ENCODE assay signal across 18 cellular contexts in genomic region chr9:89023788-89024187, GRCh38. TPM values are rescaled to one million over a fixed set of nuclear protein-coding genes. Genes with fewer than 3 reads are reported as not detected.
DNase-seq lines count a peak whose midpoint lies in the region; TF ChIP-seq lines count a peak whose summit lies in the region.
"Had no signal": no experiment of that assay in that cellular context is flagged by ENCODE, and none has a peak within 500 bp of the region (broad histone marks: within the 10 kb centered on the region; RNA-seq: fewer than 3 reads in every experiment).

No MANE protein-coding gene starts in this region.

- no peak overlapping the region for H4K91ac ChIP-seq in trophoblast cell (ENCODE audit: low read depth, low read length)

- no peaks in the 10 kb centered on the region for H3K27me3 Mint-ChIP-seq in chondrocyte (ENCODE audit: low read depth)

- H4K8ac ChIP-seq in trophoblast cell (ENCODE audit: low read depth, low read length), result no peak overlapping the region

- H2BK120ac ChIP-seq in trophoblast cell (ENCODE audit: insufficient read depth, low read length, poor library complexity), result no peak overlapping the region

- TF ChIP-seq CTCF in C4-2B (conservative IDR thresholded peaks at IDR 0.05), result no peak
- no peak for TF ChIP-seq CTCF in NB4 (IDR thresholded peaks at IDR 0.05; ENCODE audit: low read depth, low read length)
- TF ChIP-seq CTCF in chondrocyte (IDR thresholded peaks at IDR 0.05), result no peak
- TF ChIP-seq CTCF in tibial nerve (IDR thresholded peaks at IDR 0.05), result no peak

- H3K23ac ChIP-seq in trophoblast cell (ENCODE audit: low read length), result no peak overlapping the region

- no peak overlapping the region for H2BK5ac ChIP-seq in trophoblast cell (ENCODE audit: low read depth, low read length, poor library complexity)

- H2AFZ ChIP-seq in trophoblast cell (ENCODE audit: insufficient read depth, low read length, poor library complexity), result no peak overlapping the region

- no peak overlapping the region for H3K4me3 Mint-ChIP-seq in chondrocyte (ENCODE audit: unreplicated experiment)
- H3K4me3 Mint-ChIP-seq: CD8-positive, alpha-beta T cell; natural killer cell treated with Interleukin-12 subunit alpha and Interleukin-12 subunit beta and Interleukin-15 and Interleukin-18, amount 100 ng/mL, for 72 hours; stimulated activated naive CD8-positive, alpha-beta T cell treated with anti-CD3 and anti-CD28 coated beads, Interleukin-15, Interleukin-2, amounts not matched to agents 100 ng/mL and 50 ng/mL, for 24 hours had no signal

- H3K9me3 ChIP-seq in trophoblast cell (ENCODE audit: insufficient read depth, low read depth, low read length), result peaks cover 2% of the 10 kb centered on the region
- H3K9me3 ChIP-seq in tibial nerve, result no peaks in the 10 kb centered on the region

- no CpG with 5 or more reads among the region's 3 CpGs for WGBS in trophoblast cell (ENCODE audit: extremely low coverage, insufficient coverage, insufficient read length)
- WGBS in tibial nerve, 2 donors, result 67 to 71% methylated on average over 3 of the region's 3 CpGs

- H3K4ac ChIP-seq in trophoblast cell (ENCODE audit: low read depth, low read length), result no peak overlapping the region

- peaks cover 10% of the 10 kb centered on the region for H3K79me1 ChIP-seq in trophoblast cell (ENCODE audit: low read length)

- H4K12ac ChIP-seq in trophoblast cell (ENCODE audit: low read depth, low read length), result no peak overlapping the region

- H3K18ac ChIP-seq in trophoblast cell (ENCODE audit: low read length), result no peak overlapping the region

- peak; percentile 44 for DNase-seq in NB4 (ENCODE audit: low read depth)
- DNase-seq in chondrocyte (ENCODE audit: low spot score), result no peak
- DNase-seq in trophoblast cell, result no peak
- no peak for DNase-seq in occipital lobe (lab: John Stamatoyannopoulos, UW)
- no peak for DNase-seq in tibial nerve (ENCODE audit: low spot score in 2 of 2)
- DNase-seq in activated effector memory CD4-positive, alpha-beta T cell treated with Interleukin-2 at 50 U/mL for 16 hours, result no peak
- DNase-seq in NCI-H446 treated with DMSO at 0.1 percent for 48 hours (lab: John Stamatoyannopoulos, UW), result no peak
- DNase-seq: CD8-positive, alpha-beta T cell; kidney; NCI-H1417; NCI-H748 treated with DMSO at 0.1 percent for 48 hours; PC-3; stimulated activated CD4-positive, alpha-beta T cell treated with anti-CD3 and anti-CD28 coated beads, Interleukin-2, amount 100 ng/mL, for 24 hours; T-helper 9 cell had no signal

- peak overlapping the region; percentile 5 for H2BK12ac ChIP-seq in trophoblast cell (ENCODE audit: low read length)

- TF ChIP-seq EP300 in tibial nerve (IDR thresholded peaks at IDR 0.05), result no peak

- TF ChIP-seq POLR2A in NB4 (IDR thresholded peaks at IDR 0.05; ENCODE audit: extremely low read depth, insufficient read length) (no peak), tibial nerve (IDR thresholded peaks at IDR 0.05) (no peak)

- no peak overlapping the region for H3K14ac ChIP-seq in trophoblast cell (ENCODE audit: low read length)

- no peak overlapping the region for H3K4me2 ChIP-seq in trophoblast cell (ENCODE audit: low read length)

- H2AK5ac ChIP-seq in trophoblast cell (ENCODE audit: low read length), result no peak overlapping the region

- H3K27me3 ChIP-seq in trophoblast cell (ENCODE audit: insufficient read depth, low read length) (no peaks in the 10 kb centered on the region), tibial nerve (no peaks in the 10 kb centered on the region)

- no peak overlapping the region for H3K9ac ChIP-seq in trophoblast cell (ENCODE audit: low read length)

- peaks cover 14 to 21% of the 10 kb centered on the region in 2 experiments for H3K4me1 ChIP-seq in trophoblast cell (ENCODE audit: control insufficient read depth in 1 of 2, insufficient read depth in 2 of 2, low read length in 2 of 2)
- peaks cover 0 to 27% (median 12%) of the 10 kb centered on the region in 4 donors for H3K4me1 ChIP-seq in tibial nerve

- H3K4me3 ChIP-seq in NB4 (ENCODE audit: low read depth, low read length), result no peak overlapping the region
- H3K4me3 ChIP-seq in trophoblast cell (ENCODE audit: low read depth, low read length), result no peak overlapping the region
- H3K4me3 ChIP-seq in tibial nerve, result no peak overlapping the region
- H3K4me3 ChIP-seq: SK-N-MC had no signal

- no peaks in the 10 kb centered on the region for H3K79me2 ChIP-seq in trophoblast cell (ENCODE audit: control insufficient read depth, insufficient read depth, low read length, poor library complexity)

- peaks cover 4% of the 10 kb centered on the region for H3K9me3 Mint-ChIP-seq in chondrocyte (ENCODE audit: low read depth)
- H3K9me3 Mint-ChIP-seq: natural killer cell treated with Interleukin-12 subunit alpha and Interleukin-12 subunit beta and Interleukin-15 and Interleukin-18, amount 100 ng/mL, for 72 hours had no signal

- H3K36me3 ChIP-seq in trophoblast cell (ENCODE audit: control insufficient read depth in 1 of 2, insufficient read depth in 2 of 2, low read length in 2 of 2) (no peaks in the 10 kb centered on the region), tibial nerve (no peaks in the 10 kb centered on the region)

- peaks cover 20% of the 10 kb centered on the region for H3K4me1 Mint-ChIP-seq in chondrocyte (ENCODE audit: low read depth)

- H3K27ac ChIP-seq in C4-2B (peak overlapping the region; percentile 8; the same call in 1 of the 2 replicates), trophoblast cell (ENCODE audit: low read depth, low read length) (no peak overlapping the region), tibial nerve (peak overlapping the region in 2 of 4 donors; percentile 67 to 85)
- H3K27ac ChIP-seq: SK-N-MC had no signal

- peak overlapping the region; percentile 27 for H3K27ac Mint-ChIP-seq in chondrocyte (ENCODE audit: unreplicated experiment)
- H3K27ac Mint-ChIP-seq: CD8-positive, alpha-beta T cell; natural killer cell treated with Interleukin-12 subunit alpha and Interleukin-12 subunit beta and Interleukin-15 and Interleukin-18, amount 100 ng/mL, for 72 hours; stimulated activated naive CD8-positive, alpha-beta T cell treated with anti-CD3 and anti-CD28 coated beads, Interleukin-15, Interleukin-2, amounts not matched to agents 100 ng/mL and 50 ng/mL, for 24 hours had no signal

- no peaks in the 10 kb centered on the region for H3K36me3 Mint-ChIP-seq in chondrocyte (ENCODE audit: low read depth)
- H3K36me3 Mint-ChIP-seq: CD8-positive, alpha-beta T cell; natural killer cell treated with Interleukin-12 subunit alpha and Interleukin-12 subunit beta and Interleukin-15 and Interleukin-18, amount 100 ng/mL, for 72 hours had no signal

RNA-seq across cellular contexts. Expression of gene S1PR3, which starts 32.5 kb away (rescaled TPM):
- total RNA-seq in chondrocyte (1.6 to 5.2 TPM (median 4.5 TPM) in 3 replicates), occipital lobe (7.6 TPM), tibial nerve (10 to 100 TPM; 13.0 to 25.8 (median 14.5) TPM)
- 62.7 and 63.6 TPM in 2 replicates for polyA plus RNA-seq in trophoblast cell (2013)
- total RNA-seq: natural killer cell treated with Interleukin-12 subunit alpha and Interleukin-12 subunit beta and Interleukin-15 and Interleukin-18, amount 100 ng/mL, for 72 hours had no signal
